ENCODE assay signal across 7 cellular contexts in genomic region chr15:81348691-81349090, GRCh38. TPM values are rescaled to one million over a fixed set of nuclear protein-coding genes. Genes with fewer than 3 reads are reported as not detected.
"Had no signal": no experiment of that assay in that cellular context is flagged by ENCODE, and none has a peak within 500 bp of the region (broad histone marks: within the 10 kb centered on the region; RNA-seq: fewer than 3 reads in every experiment).

No MANE protein-coding gene starts in this region.

RNA-seq across cellular contexts. Expression of gene TMC3, which starts 25.3 kb away (rescaled TPM):
- total RNA-seq: GM23248, GM23338, H1, H4, H7, H9, HFFc6 had no signal
- polyA plus RNA-seq: GM23248, H1 had no signal
